1 cellular context compared by ENCODE assay signal in genomic region chr9:76458903-76459690, GRCh38.
A peak's percentile ranks its signal among the peaks of the same experiment; 100 is the strongest.
TF ChIP-seq lines count a peak whose summit lies in the region.

Gene GCNT1 (plus strand): TSS chr9:76459182. CDS start chr9:76502382, 43,200 bp downstream.

TF ChIP-seq in HEK293, 187 proteins besides CTCF, POLR2A, EP300 and RAD21 (continued from another document and continues in another):
- TF ChIP-seq ZBTB11 (tag by site-specific recombination; conservative IDR thresholded peaks at IDR 0.05; ENCODE audit: low read depth) (peak; percentile 92), ZNF701 (tag by site-specific recombination; IDR thresholded peaks at IDR 0.05) (no peak), ZNF501 (tag by site-specific recombination; IDR thresholded peaks at IDR 0.05) (peak; percentile 43; the same call in 1 of the 2 replicates), ZSCAN18 (tag by site-specific recombination; IDR thresholded peaks at IDR 0.05) (no peak), ZNF211 (tag by site-specific recombination; IDR thresholded peaks at IDR 0.05; ENCODE audit: low read depth) (no peak), ZSCAN5A (tag by site-specific recombination; IDR thresholded peaks at IDR 0.05) (no peak), ZNF19 (tag by site-specific recombination; IDR thresholded peaks at IDR 0.05; ENCODE audit: low read depth) (no peak), GLI4 (tag by site-specific recombination; IDR thresholded peaks at IDR 0.05) (no peak), ZNF623 (tag by site-specific recombination; IDR thresholded peaks at IDR 0.05) (no peak), ZNF350 (tag by site-specific recombination; IDR thresholded peaks at IDR 0.05) (no peak), PRDM2 (tag by site-specific recombination; IDR thresholded peaks at IDR 0.05; ENCODE audit: borderline replicate concordance) (no peak), ZBTB20 (tag by site-specific recombination; IDR thresholded peaks at IDR 0.05) (peak; percentile 73; the same call in 1 of the 2 replicates), ZNF2 (tag by site-specific recombination; IDR thresholded peaks at IDR 0.05) (no peak), HOXA7 (CRISPR knock-in tag; IDR thresholded peaks at IDR 0.05; ENCODE audit: borderline replicate concordance) (no peak), KLF7 (tag by site-specific recombination; IDR thresholded peaks at IDR 0.05; ENCODE audit: borderline replicate concordance) (no peak), ZNF677 (tag by site-specific recombination; IDR thresholded peaks at IDR 0.05) (no peak), ZNF311 (tag by site-specific recombination; IDR thresholded peaks at IDR 0.05; ENCODE audit: borderline replicate concordance) (no peak), ZNF175 (tag by site-specific recombination; IDR thresholded peaks at IDR 0.05) (no peak), ZNF664 (tag by site-specific recombination; IDR thresholded peaks at IDR 0.05) (no peak), KLF1 (tag by site-specific recombination; IDR thresholded peaks at IDR 0.05) (peak; percentile 62), ZNF837 (tag by site-specific recombination; IDR thresholded peaks at IDR 0.05) (no peak), MZF1 (tag by site-specific recombination; IDR thresholded peaks at IDR 0.05; ENCODE audit: borderline replicate concordance) (no peak), OVOL3 (tag by site-specific recombination; IDR thresholded peaks at IDR 0.05) (no peak), PRDM10 (tag by site-specific recombination; IDR thresholded peaks at IDR 0.05) (0 out of 2 replicates have a peak, but pooled peaks have one; percentile 25), ZNF514 (tag by site-specific recombination; IDR thresholded peaks at IDR 0.05) (no peak), ZNF654 (tag by site-specific recombination; IDR thresholded peaks at IDR 0.05; ENCODE audit: low read depth) (no peak), SCRT2 (tag by site-specific recombination; IDR thresholded peaks at IDR 0.05) (0 out of 2 replicates have a peak, but pooled peaks have one; percentile 37), FEZF1 (tag by site-specific recombination; IDR thresholded peaks at IDR 0.05) (no peak), SP3 (tag by site-specific recombination; IDR thresholded peaks at IDR 0.05) (peak; percentile 86), ZNF18 (tag by site-specific recombination; IDR thresholded peaks at IDR 0.05) (peak; percentile 35; the same call in 1 of the 2 replicates), PRDM6 (tag by site-specific recombination; IDR thresholded peaks at IDR 0.05) (no peak), MYNN (tag by site-specific recombination; IDR thresholded peaks at IDR 0.05; ENCODE audit: borderline replicate concordance) (no peak), ZNF416 (tag by site-specific recombination; IDR thresholded peaks at IDR 0.05) (no peak), ZNF354C (tag by site-specific recombination; IDR thresholded peaks at IDR 0.05; ENCODE audit: borderline replicate concordance, low read depth) (no peak), KLF8 (tag by site-specific recombination; IDR thresholded peaks at IDR 0.05) (peak; percentile 79; the same call in 1 of the 2 replicates), INSM2 (tag by site-specific recombination; IDR thresholded peaks at IDR 0.05) (no peak), KLF16 (tag by site-specific recombination; IDR thresholded peaks at IDR 0.05) (no peak), IKZF3 (tag by site-specific recombination; IDR thresholded peaks at IDR 0.05) (no peak), ZNF433 (tag by site-specific recombination; IDR thresholded peaks at IDR 0.05; ENCODE audit: low read depth) (no peak), ZNF16 (tag by site-specific recombination; IDR thresholded peaks at IDR 0.05; ENCODE audit: low read depth) (no peak), ZNF366 (tag by site-specific recombination; conservative IDR thresholded peaks at IDR 0.05) (no peak)
